Comparison of ENCODE assay signal across 8 cellular contexts in genomic region chr14:69151458-69152180, GRCh38. TPM values are rescaled to one million over a fixed set of nuclear protein-coding genes. Genes with fewer than 3 reads are reported as not detected.
A peak's percentile ranks its signal among the peaks of the same experiment; 100 is the strongest.
DNase-seq lines count a peak whose midpoint lies in the region; TF ChIP-seq lines count a peak whose summit lies in the region.

No MANE protein-coding gene starts in this region.

- POLR2A ChIA-PET in HEK293 (lab: Yijun Ruan, JAX) = interaction anchor here (0.8 to 1.2 kb wide), 4 partner anchors 18 to 630 kb away, joined by 3 to 6 read pairs (median 4); partner anchors contain the start of genes ERH and SLC39A9

- peak; percentile 55 for TF ChIP-seq CTCF in HEK293 (tag by site-specific recombination; IDR thresholded peaks at IDR 0.05)
- TF ChIP-seq CTCF in left ventricle myocardium inferior (IDR thresholded peaks at IDR 0.05; ENCODE audit: borderline replicate concordance) = peak; percentile 66
- peak; percentile 73 for TF ChIP-seq CTCF in progenitor cell of endocrine pancreas (IDR thresholded peaks at IDR 0.05; ENCODE audit: unreplicated experiment)

- H3K36me3 Mint-ChIP-seq in progenitor cell of endocrine pancreas (ENCODE audit: insufficient read depth) = peaks cover 6% of the 10 kb centered on the region

- H3K4me1 Mint-ChIP-seq in progenitor cell of endocrine pancreas (ENCODE audit: low read depth) = peaks cover 32% of the 10 kb centered on the region

- CTCF ChIA-PET in HEK293 (lab: Yijun Ruan, JAX) = interaction anchor here (0.6 to 4.4 kb wide), 15 partner anchors 10 to 677 kb away, joined by 3 to 24 read pairs (median 3); no protein-coding TSS in a partner anchor

- DNase-seq in EH (ENCODE audit: low read depth) (peak; percentile 69), NCI-H1092 (lab: John Stamatoyannopoulos, UW) (peak; percentile 65), T-helper 1 cell (peak; percentile 61 to 81 (median 73)), amniotic epithelial cell (ENCODE audit: low read depth) (peak; percentile 60), left ventricle myocardium inferior (peak; percentile 69), progenitor cell of endocrine pancreas (ENCODE audit: low spot score, unreplicated experiment) (peak; percentile 90)

- H3K4me3 ChIP-seq in HEK293 (ENCODE audit: low read depth, low read length) (peak overlapping the region; percentile 92), left ventricle myocardium inferior (peak overlapping the region; percentile 94), urinary bladder (ENCODE audit: low read depth, low read length) (peak overlapping the region; percentile 98)

- H3K9me3 Mint-ChIP-seq in progenitor cell of endocrine pancreas (ENCODE audit: low read depth) = no peaks in the 10 kb centered on the region

- H3K4me3 Mint-ChIP-seq in progenitor cell of endocrine pancreas (ENCODE audit: low read depth) = peak overlapping the region; percentile 90

- WGBS in urinary bladder = under 1% methylated on average over 57 of the region's 57 CpGs

- H3K27ac ChIP-seq in HEK293 (ENCODE audit: extremely low read depth, low read depth, low read length) (peak overlapping the region; percentile 96), left ventricle myocardium inferior (replicated peaks) (peak overlapping the region; percentile 96), urinary bladder (ENCODE audit: low read depth) (peak overlapping the region; percentile 96)

- H3K27ac Mint-ChIP-seq in progenitor cell of endocrine pancreas = peak overlapping the region; percentile 97

- peaks cover 19% of the 10 kb centered on the region for H3K4me1 ChIP-seq in HEK293 (ENCODE audit: control insufficient read depth, insufficient read depth, low read length)
- H3K4me1 ChIP-seq in left ventricle myocardium inferior = peaks cover 63% of the 10 kb centered on the region
- H3K4me1 ChIP-seq in urinary bladder (ENCODE audit: insufficient read depth) = no peaks in the 10 kb centered on the region

- no peaks in the 10 kb centered on the region for H3K27me3 Mint-ChIP-seq in progenitor cell of endocrine pancreas

- intact Hi-C loops in left ventricle myocardium inferior (cut with micrococcal nuclease) = no loop called here

- no peaks in the 10 kb centered on the region for H3K27me3 ChIP-seq in left ventricle myocardium inferior (ENCODE audit: low read depth)

- H3K9me3 ChIP-seq in HEK293 (ENCODE audit: control insufficient read depth, insufficient read depth, low read depth, low read length) (no peaks in the 10 kb centered on the region), left ventricle myocardium inferior (replicated peaks) (no peaks in the 10 kb centered on the region)

- peaks cover 0 to 23% of the 10 kb centered on the region in 2 experiments; a peak in 2 of 3 replicates for H3K36me3 ChIP-seq in HEK293 (ENCODE audit: control insufficient read depth in 2 of 2, insufficient read depth in 1 of 2, low read length in 2 of 2)
- peaks cover 13% of the 10 kb centered on the region for H3K36me3 ChIP-seq in left ventricle myocardium inferior
- H3K36me3 ChIP-seq in urinary bladder (ENCODE audit: insufficient read depth) = no peaks in the 10 kb centered on the region

TF ChIP-seq in HEK293, 187 proteins besides CTCF, POLR2A, EP300 and RAD21 (continues in another document):
- TF ChIP-seq KLF10 (tag by site-specific recombination; IDR thresholded peaks at IDR 0.05) = no peak
- peak; percentile 68; the same call in 1 of the 2 replicates for TF ChIP-seq ZBTB7A (tag by site-specific recombination; IDR thresholded peaks at IDR 0.05; ENCODE audit: low read depth)
- peak; percentile 49 for TF ChIP-seq PATZ1 (tag by site-specific recombination; IDR thresholded peaks at IDR 0.05)
- TF ChIP-seq ZBTB44 (tag by site-specific recombination; IDR thresholded peaks at IDR 0.05) = 0 out of 2 replicates have a peak, but pooled peaks have one; percentile 31
- TF ChIP-seq KLF1 (tag by site-specific recombination; IDR thresholded peaks at IDR 0.05) = no peak
- TF ChIP-seq ZNF398 (tag by site-specific recombination; IDR thresholded peaks at IDR 0.05) = peak; percentile 78
- no peak for TF ChIP-seq ZNF138 (tag by site-specific recombination; IDR thresholded peaks at IDR 0.05; ENCODE audit: borderline replicate concordance)
- peak; percentile 94 for TF ChIP-seq ZBTB10 (tag by site-specific recombination; IDR thresholded peaks at IDR 0.05)
- no peak for TF ChIP-seq OSR2 (tag by site-specific recombination; IDR thresholded peaks at IDR 0.05)
- peak; percentile 89 for TF ChIP-seq ZBTB17 (tag by site-specific recombination; IDR thresholded peaks at IDR 0.05)
- TF ChIP-seq ELK4 (IDR thresholded peaks at IDR 0.05; ENCODE audit: borderline replicate concordance, low read depth, low read length) = no peak
- no peak for TF ChIP-seq ZNF670 (tag by site-specific recombination; IDR thresholded peaks at IDR 0.05; ENCODE audit: low read depth)
- TF ChIP-seq FEZF1 (tag by site-specific recombination; IDR thresholded peaks at IDR 0.05) = no peak

RNA-seq across cellular contexts. Expression of gene DCAF5, which starts 1.3 kb away (rescaled TPM):
- total RNA-seq in left ventricle myocardium inferior (57.8 TPM), progenitor cell of endocrine pancreas (90.3 and 92.5 TPM in 2 replicates), urinary bladder (28.8 TPM)
- polyA plus RNA-seq in urinary bladder = 35.5 TPM

RNA-seq across cellular contexts. Expression of gene EXD2, which starts 39.7 kb away (rescaled TPM):
- 16.5 TPM for total RNA-seq in left ventricle myocardium inferior
- 40.4 and 44.2 TPM in 2 replicates for total RNA-seq in progenitor cell of endocrine pancreas
- 18.6 TPM for total RNA-seq in urinary bladder
- polyA plus RNA-seq in urinary bladder = 17.1 TPM

Comparison
In these comparisons a context has a peak if more than half of its experiments do, and no peak if none do; other contexts are left out.
1. Peak in every context shown above with its lines: DNase-seq, H3K4me3 ChIP-seq and H3K27ac ChIP-seq.